In genomic region chr3:29949131-29949530, GRCh38 we compare ENCODE assay signal across 32 cellular contexts.
DNase-seq lines count a peak whose midpoint lies in the region; ATAC-seq and TF ChIP-seq lines count a peak whose summit lies in the region.
"Had no signal": no experiment of that assay in that cellular context is flagged by ENCODE, and none has a peak within 500 bp of the region (broad histone marks: within the 10 kb centered on the region; RNA-seq: fewer than 3 reads in every experiment).

No MANE protein-coding gene starts in this region.

- H3K9ac ChIP-seq in adipocyte (ENCODE audit: low read length) = no peak overlapping the region

- H3K36me3 ChIP-seq in adipocyte (ENCODE audit: control insufficient read depth, insufficient read depth, low read length, severe bottlenecking) (peaks cover 6% of the 10 kb centered on the region), aorta (ENCODE audit: control insufficient read depth in 1 of 2, insufficient read depth in 2 of 2, low read length in 1 of 2) (no peaks in the 10 kb centered on the region)
- no peaks in the 10 kb centered on the region for H3K36me3 ChIP-seq in effector memory CD4-positive, alpha-beta T cell (ENCODE audit: control insufficient read depth, insufficient read depth, low read length)
- H3K36me3 ChIP-seq: esophagus squamous epithelium, Peyer's patch, upper lobe of left lung, WERI-Rb-1 had no signal

- no peak overlapping the region for H3K27ac ChIP-seq in aorta (ENCODE audit: low read depth in 1 of 2, low read length in 2 of 2)
- no peak overlapping the region for H3K27ac ChIP-seq in effector memory CD4-positive, alpha-beta T cell (ENCODE audit: insufficient read depth, low read length, poor library complexity, severe bottlenecking)
- H3K27ac ChIP-seq: esophagus squamous epithelium, Peyer's patch, upper lobe of left lung, WERI-Rb-1 had no signal

- WGBS in aorta, 2 donors = 33 to 35% methylated on average over 1 of the region's 1 CpG

- peaks cover 22% of the 10 kb centered on the region for H3K4me1 ChIP-seq in adipocyte (ENCODE audit: control insufficient read depth, insufficient read depth, low read length)
- H3K4me1 ChIP-seq in aorta (ENCODE audit: control insufficient read depth in 1 of 2, insufficient read depth in 2 of 2, low read length in 2 of 2) = no peaks in the 10 kb centered on the region
- H3K4me1 ChIP-seq in effector memory CD4-positive, alpha-beta T cell (ENCODE audit: control insufficient read depth, insufficient read depth, low read length, poor library complexity, severe bottlenecking) = no peaks in the 10 kb centered on the region
- H3K4me1 ChIP-seq: esophagus squamous epithelium, Peyer's patch, upper lobe of left lung had no signal

- H3K27me3 ChIP-seq in adipocyte (replicated peaks; ENCODE audit: control insufficient read depth, insufficient read depth, low read length) = no peaks in the 10 kb centered on the region
- no peaks in the 10 kb centered on the region for H3K27me3 ChIP-seq in aorta (ENCODE audit: control insufficient read depth in 1 of 2, insufficient read depth in 2 of 2, low read length in 1 of 2)
- H3K27me3 ChIP-seq in effector memory CD4-positive, alpha-beta T cell (replicated peaks; ENCODE audit: control insufficient read depth, insufficient read depth, low read length, poor library complexity, severe bottlenecking) = no peaks in the 10 kb centered on the region
- H3K27me3 ChIP-seq: esophagus squamous epithelium, Peyer's patch, upper lobe of left lung had no signal

- DNase-seq in NCI-H526 (lab: John Stamatoyannopoulos, UW) (peak; percentile 2 to 8), NCI-H526 treated with DMSO at 0.1 percent for 48 hours (lab: John Stamatoyannopoulos, UW) (no peak), adipocyte (ENCODE audit: low read depth) (peak; percentile 39), fibroblast of pulmonary artery (ENCODE audit: low read depth) (peak; percentile 42), aorta (no peak), NCI-H82 (lab: John Stamatoyannopoulos, UW) (no peak)
- DNase-seq in activated CD4-positive, alpha-beta T cell treated with anti-CD3 and anti-CD28 coated beads, Interleukin-2, amount 50 U/mL, for 4 hours = no peak
- no peak for DNase-seq in effector memory CD4-positive, alpha-beta T cell
- DNase-seq: 8988T; activated CD4-positive, alpha-beta T cell treated with anti-CD3 and anti-CD28 coated beads for 4 hours; AML-193; anterior cingulate cortex; Calu3; CD4-positive, CD25-positive, alpha-beta regulatory T cell; cortex of kidney; DND-41; endodermal cell; esophagus squamous epithelium; left colon; mammary epithelial cell; NCI-H1092 treated with DMSO at 0.1 percent for 48 hours; NCI-H1930; NCI-H524 treated with DMSO at 0.1 percent for 48 hours; Peyer's patch; SHP77; stimulated activated naive CD4-positive, alpha-beta T cell; upper lobe of left lung; WERI-Rb-1 had no signal

- no peak overlapping the region for H3K4me3 ChIP-seq in adipocyte (ENCODE audit: low read length)
- H3K4me3 ChIP-seq in fibroblast of pulmonary artery (replicated peaks; ENCODE audit: low read depth, low read length) = no peak overlapping the region
- no peak overlapping the region for H3K4me3 ChIP-seq in aorta (ENCODE audit: low read length in 2 of 2)
- H3K4me3 ChIP-seq in effector memory CD4-positive, alpha-beta T cell (ENCODE audit: insufficient read depth, low read depth, low read length, poor library complexity, severe bottlenecking) = no peak overlapping the region
- H3K4me3 ChIP-seq: esophagus squamous epithelium, K562, Peyer's patch, upper lobe of left lung had no signal

- intact Hi-C loops in aorta (cut with DNase I) = no loop called here

- H3K9me3 ChIP-seq in adipocyte (ENCODE audit: control insufficient read depth, low read length) (no peaks in the 10 kb centered on the region), aorta (ENCODE audit: control insufficient read depth, low read length) (no peaks in the 10 kb centered on the region)
- H3K9me3 ChIP-seq in effector memory CD4-positive, alpha-beta T cell (ENCODE audit: control insufficient read depth, low read length) = no peaks in the 10 kb centered on the region
- H3K9me3 ChIP-seq: esophagus squamous epithelium, Peyer's patch, upper lobe of left lung had no signal

- no peak for ATAC-seq in aorta (ENCODE audit: low FRiP score)
- ATAC-seq: activated naive CD4-positive, alpha-beta T cell treated with anti-CD3 and anti-CD28 coated beads, Interleukin-2, amount 50 U/mL, for 72 hours; activated T-helper 17 cell treated with anti-CD3 and anti-CD28 coated beads, Interleukin-2, amount 50 U/mL, for 72 hours; K562; left colon; natural killer cell treated with Interleukin-12 subunit alpha and Interleukin-12 subunit beta and Interleukin-15 and Interleukin-18, amount 100 ng/mL, for 72 hours had no signal

- TF ChIP-seq CTCF in fibroblast of pulmonary artery (IDR thresholded peaks at IDR 0.05; ENCODE audit: low read length, missing control alignments) = no peak

Comparison
In these comparisons a context has a peak if more than half of its experiments do, and no peak if none do; other contexts are left out.
1. DNase-seq: peak in NCI-H526 (2 of 2), adipocyte (single experiment) and fibroblast of pulmonary artery (single experiment); none in NCI-H526 treated with DMSO at 0.1 percent for 48 hours (single experiment), activated CD4-positive, alpha-beta T cell treated with anti-CD3 and anti-CD28 coated beads, Interleukin-2, amount 50 U/mL, for 4 hours (0 of 2), aorta (0 of 2), NCI-H82 (single experiment) and effector memory CD4-positive, alpha-beta T cell (0 of 3).